ENCODE assay signal across 35 cellular contexts in genomic region chr1:70768211-70768610, GRCh38.
"Had no signal": no experiment of that assay in that cellular context is flagged by ENCODE, and none has a peak within 500 bp of the region (broad histone marks: within the 10 kb centered on the region; RNA-seq: fewer than 3 reads in every experiment).

No MANE protein-coding gene starts in this region.

- H3K4me1 Mint-ChIP-seq: activated B cell treated with CpG ODN at 0.5 μM for 24 hours; activated naive CD4-positive, alpha-beta T cell treated with anti-CD3 and anti-CD28 coated beads, Interleukin-2, amount 10 ng/mL, durations not matched to agents 7 days and 5 days; activated naive CD8-positive, alpha-beta T cell treated with anti-CD3 and anti-CD28 coated beads, Interleukin-2, amount 50 U/mL, for 24 hours; brain had no signal

- H3K27ac Mint-ChIP-seq: activated B cell treated with CpG ODN at 0.5 μM for 24 hours; activated CD4-positive, alpha-beta memory T cell treated with anti-CD3 and anti-CD28 coated beads for 36 hours; activated naive CD4-positive, alpha-beta T cell treated with anti-CD3 and anti-CD28 coated beads, Interleukin-2, amount 10 ng/mL, durations not matched to agents 7 days and 5 days; activated naive CD8-positive, alpha-beta T cell; activated naive CD8-positive, alpha-beta T cell treated with anti-CD3 and anti-CD28 coated beads, Interleukin-2, amount 50 U/mL, for 24 hours; brain; T-helper 1 cell treated with Interleukin-12 subunit alpha and Interleukin-12 subunit beta and Interleukin-4 antibody, amounts not matched to agents 30 μg/mL and 1 μg/mL, for 36 hours; T-helper 2 cell treated with Interferon-gamma antibody and Interleukin-4, amounts not matched to agents 5 μg/mL and 100 μg/mL, for 36 hours had no signal

- H3K4me1 ChIP-seq: Peyer's patch, SJSA1 had no signal

- H3K36me3 ChIP-seq: Peyer's patch, SJSA1 had no signal

- H3K36me3 Mint-ChIP-seq: activated CD4-positive, alpha-beta memory T cell treated with anti-CD3 and anti-CD28 coated beads for 36 hours; activated naive CD4-positive, alpha-beta T cell treated with anti-CD3 and anti-CD28 coated beads, Interleukin-2, amount 10 ng/mL, durations not matched to agents 7 days and 5 days; brain had no signal

- DNase-seq: activated B cell treated with CpG ODN at 0.5 μM for 24 hours; activated CD4-positive, alpha-beta memory T cell treated with anti-CD3 and anti-CD28 coated beads for 36 hours; activated CD4-positive, alpha-beta T cell treated with anti-CD3 and anti-CD28 coated beads for 4 hours; activated CD4-positive, alpha-beta T cell treated with anti-CD3 and anti-CD28 coated beads, Interleukin-2, amount 50 U/mL, for 1 hour; activated CD4-positive, CD25-positive, alpha-beta regulatory T cell treated with anti-CD3 and anti-CD28 coated beads, Interleukin-2, amount 50 U/mL, for 72 hours; activated CD8-positive, alpha-beta memory T cell treated with anti-CD3 and anti-CD28 coated beads, Interleukin-2, amount 50 U/mL, for 48 hours; activated effector memory CD4-positive, alpha-beta T cell treated with Interleukin-2 at 50 U/mL for 16 hours; activated naive CD4-positive, alpha-beta T cell treated with anti-CD3 and anti-CD28 coated beads, Interleukin-2, amount 10 ng/mL, durations not matched to agents 7 days and 5 days; activated naive CD8-positive, alpha-beta T cell treated with anti-CD3 and anti-CD28 coated beads, Interleukin-2, amount 50 U/mL, for 24 hours; activated T-cell treated with anti-CD3 and anti-CD28 coated beads, Interleukin-2, amount 50 U/mL, for 48 hours; anterior cingulate cortex; caudate nucleus; cerebellar nuclear complex; NCI-H1105; NCI-H1417 treated with DMSO at 0.1 percent for 48 hours; NCI-H1930; NCI-H2081 treated with DMSO at 0.1 percent for 48 hours; NCI-H345; NCI-H524 treated with DMSO at 0.1 percent for 48 hours; NCI-H748 treated with DMSO at 0.1 percent for 48 hours; NK-92 treated with Interleukin-12 subunit alpha and Interleukin-12 subunit beta, amount 100 ng/mL, for 24 hours; PC-3; Peyer's patch; RPMI8226; SHP77 treated with DMSO at 0.1 percent for 48 hours; SK-N-SH had no signal

- ATAC-seq: activated naive CD8-positive, alpha-beta T cell treated with anti-CD3 and anti-CD28 coated beads, Interleukin-2, amount 50 U/mL, for 24 hours; PC-3 had no signal

- H3K27ac ChIP-seq: KMS-11, Peyer's patch, SJSA1, VCaP had no signal

- H3K4me2 ChIP-seq: KMS-11, SK-N-SH had no signal

- H3K9ac ChIP-seq: KMS-11, SK-N-SH had no signal

- H3K27me3 Mint-ChIP-seq: activated B cell treated with CpG ODN at 0.5 μM for 24 hours; activated CD4-positive, alpha-beta memory T cell treated with anti-CD3 and anti-CD28 coated beads for 36 hours; activated naive CD4-positive, alpha-beta T cell treated with anti-CD3 and anti-CD28 coated beads, Interleukin-2, amount 10 ng/mL, durations not matched to agents 7 days and 5 days; activated naive CD8-positive, alpha-beta T cell; activated naive CD8-positive, alpha-beta T cell treated with anti-CD3 and anti-CD28 coated beads, Interleukin-2, amount 50 U/mL, for 24 hours; brain had no signal

- H3K27me3 ChIP-seq: Peyer's patch, SJSA1 had no signal

- H3K4me3 Mint-ChIP-seq: activated B cell treated with CpG ODN at 0.5 μM for 24 hours; activated CD4-positive, alpha-beta memory T cell treated with anti-CD3 and anti-CD28 coated beads for 36 hours; activated naive CD4-positive, alpha-beta T cell treated with anti-CD3 and anti-CD28 coated beads, Interleukin-2, amount 10 ng/mL, durations not matched to agents 7 days and 5 days; activated naive CD8-positive, alpha-beta T cell; activated naive CD8-positive, alpha-beta T cell treated with anti-CD3 and anti-CD28 coated beads, Interleukin-2, amount 50 U/mL, for 24 hours; brain; T-helper 1 cell treated with Interleukin-12 subunit alpha and Interleukin-12 subunit beta and Interleukin-4 antibody, amounts not matched to agents 30 μg/mL and 1 μg/mL, for 36 hours; T-helper 2 cell treated with Interferon-gamma antibody and Interleukin-4, amounts not matched to agents 5 μg/mL and 100 μg/mL, for 36 hours had no signal

- H3K9me3 ChIP-seq: Peyer's patch, SJSA1 had no signal

- FAIRE-seq: bronchial epithelial cell, TTC549 had no signal

- H3K4me3 ChIP-seq: Peyer's patch, SJSA1 had no signal
